In genomic region chr14:57493467-57494181, GRCh38 we compare ENCODE assay signal across 10 cellular contexts. TPM values are rescaled to one million over a fixed set of nuclear protein-coding genes. Genes with fewer than 3 reads are reported as not detected.
DNase-seq lines count a peak whose midpoint lies in the region; ATAC-seq lines count a peak whose summit lies in the region.
"Had no signal": no experiment of that assay in that cellular context is flagged by ENCODE, and none has a peak within 500 bp of the region (broad histone marks: within the 10 kb centered on the region; RNA-seq: fewer than 3 reads in every experiment).

Gene CCDC198, minus strand, starts transcription at chr14:57493857. Its CDS starts 142 bp downstream, at chr14:57493715.

- H3K36me3 Mint-ChIP-seq in activated T-cell treated with anti-CD3 and anti-CD28 coated beads, Interleukin-2, amount 50 U/mL, for 4 hours (ENCODE audit: insufficient read depth), result no peaks in the 10 kb centered on the region

- H3K4me3 ChIP-seq in Jurkat, Clone E6-1 (ENCODE audit: low read length), result peak within 1 kb of the TSS; percentile 8; the same call in 1 of the 2 replicates
- H3K4me3 ChIP-seq: PC-9 had no signal

- DNase-seq in Jurkat, Clone E6-1 (ENCODE audit: low read depth, low spot score), result peak; percentile 84
- DNase-seq in renal cortical epithelial cell (ENCODE audit: low read depth) (peak; percentile 100), DMS79 (lab: John Stamatoyannopoulos, UW) (no peak)
- DNase-seq in activated T-cell treated with anti-CD3 and anti-CD28 coated beads, Interleukin-2, amount 50 U/mL, for 4 hours, result no peak
- DNase-seq in activated CD4-positive, alpha-beta T cell treated with anti-CD3 and anti-CD28 coated beads for 1 hour, result no peak
- DNase-seq in activated effector memory CD4-positive, alpha-beta T cell treated with anti-CD3 and anti-CD28 coated beads, Interleukin-2, amount 50 U/mL, for 16 hours, result no peak
- DNase-seq: activated CD4-positive, alpha-beta T cell treated with anti-CD3 and anti-CD28 coated beads, Interleukin-2, amount 50 U/mL, for 1 hour; PC-9 had no signal

- no peaks in the 10 kb centered on the region for H3K9me3 Mint-ChIP-seq in activated T-cell treated with anti-CD3 and anti-CD28 coated beads, Interleukin-2, amount 50 U/mL, for 4 hours

- ATAC-seq in GM19043 (IDR thresholded peaks at IDR 0.05; ENCODE audit: low read depth, unreplicated experiment), result peak; percentile 80
- ATAC-seq in HG02678 (IDR thresholded peaks at IDR 0.05; ENCODE audit: unreplicated experiment), result peak; percentile 71
- no peak for ATAC-seq in activated T-cell treated with anti-CD3 and anti-CD28 coated beads, Interleukin-2, amount 50 U/mL, for 4 hours

- H3K27me3 Mint-ChIP-seq in activated T-cell treated with anti-CD3 and anti-CD28 coated beads, Interleukin-2, amount 50 U/mL, for 4 hours (ENCODE audit: low read depth), result no peaks in the 10 kb centered on the region

- no peak within 1 kb of the TSS for H3K4me3 Mint-ChIP-seq in activated T-cell treated with anti-CD3 and anti-CD28 coated beads, Interleukin-2, amount 50 U/mL, for 4 hours

- H3K4me1 Mint-ChIP-seq in activated T-cell treated with anti-CD3 and anti-CD28 coated beads, Interleukin-2, amount 50 U/mL, for 4 hours (ENCODE audit: low read depth), result no peaks in the 10 kb centered on the region

RNA-seq across cellular contexts. Expression of gene CCDC198, which starts in this region (rescaled TPM):
- not detected for polyA plus RNA-seq in Jurkat, Clone E6-1 (2012; ENCODE audit: insufficient read depth, insufficient read length)
- total RNA-seq in renal cortical epithelial cell, result 41.0 and 74.6 TPM in 2 replicates
- not detected for total RNA-seq in activated T-cell treated with anti-CD3 and anti-CD28 coated beads, Interleukin-2, amount 50 U/mL, for 4 hours
- total RNA-seq: PC-9 had no signal

Comparison
In these comparisons a context has a peak if more than half of its experiments do, and no peak if none do; other contexts are left out.
1. RNA of gene CCDC198 (total RNA-seq): 41.0 to 74.6 TPM in renal cortical epithelial cell; not detected in activated T-cell treated with anti-CD3 and anti-CD28 coated beads, Interleukin-2, amount 50 U/mL, for 4 hours; every median in the first group is over 10 times any median in the second.
2. ATAC-seq: peak in GM19043 (single experiment) and HG02678 (single experiment); none in activated T-cell treated with anti-CD3 and anti-CD28 coated beads, Interleukin-2, amount 50 U/mL, for 4 hours (0 of 2).
3. DNase-seq: peak in Jurkat, Clone E6-1 (single experiment) and renal cortical epithelial cell (single experiment); none in activated T-cell treated with anti-CD3 and anti-CD28 coated beads, Interleukin-2, amount 50 U/mL, for 4 hours (single experiment), DMS79 (single experiment), activated CD4-positive, alpha-beta T cell treated with anti-CD3 and anti-CD28 coated beads for 1 hour (single experiment) and activated effector memory CD4-positive, alpha-beta T cell treated with anti-CD3 and anti-CD28 coated beads, Interleukin-2, amount 50 U/mL, for 16 hours (single experiment).